In the genomic region with DNA sequence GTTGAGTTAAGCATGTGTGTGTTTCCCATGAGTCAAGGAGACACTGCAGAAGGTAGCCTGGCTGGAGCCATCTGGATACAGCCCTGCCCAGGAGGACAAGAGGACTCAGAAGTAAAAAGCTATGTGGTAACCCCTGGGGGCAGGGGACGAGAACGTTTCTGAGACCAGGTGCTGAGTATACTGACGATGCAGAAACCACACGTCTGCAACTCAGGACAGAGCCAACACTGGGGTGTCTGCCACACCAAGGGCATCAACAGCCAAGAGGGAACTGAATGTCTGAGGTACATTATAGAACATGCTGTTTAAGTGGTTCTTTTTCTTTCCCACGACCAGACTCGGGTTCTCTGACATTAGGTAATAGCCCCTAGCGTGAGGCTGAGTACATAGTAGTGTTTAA, we compare ENCODE assay signal across 21 cellular contexts.
DNase-seq lines count a peak whose midpoint lies in the region; ATAC-seq, FAIRE-seq and TF ChIP-seq lines count a peak whose summit lies in the region.
"Had no signal": no experiment of that assay in that cellular context is flagged by ENCODE, and none has a peak within 500 bp of the region (broad histone marks: within the 10 kb centered on the region; RNA-seq: fewer than 3 reads in every experiment).

No MANE protein-coding gene starts in this region.

- H3K36me3 ChIP-seq in OCI-LY1 (ENCODE audit: insufficient read depth, low read length) (no peaks in the 10 kb centered on the region), Karpas-422 (ENCODE audit: insufficient read depth, low read length) (no peaks in the 10 kb centered on the region)
- H3K36me3 ChIP-seq: SJSA1 had no signal

- peak; percentile 17 for FAIRE-seq in GM12892 (lab: Jason Lieb, UNC)
- FAIRE-seq: A549, G401.6, GM19239, K562 had no signal

- H3K4me1 Mint-ChIP-seq in stimulated activated memory B cell treated with anti-CD40 and anti-IgM and Interleukin-4, amounts not matched to agents 10 μg/mL and 1 μg/mL and 100 μg/mL, for 72 hours = peaks cover 19% of the 10 kb centered on the region

- H3K27ac ChIP-seq in OCI-LY1 (ENCODE audit: low read depth, low read length, poor library complexity, severe bottlenecking) = peak overlapping the region; percentile 78
- no peak overlapping the region for H3K27ac ChIP-seq in Karpas-422 (ENCODE audit: low read length)
- H3K27ac ChIP-seq: A549, PC-9, SJSA1 had no signal

- H3K9ac ChIP-seq in OCI-LY1 (ENCODE audit: low read length) = no peak overlapping the region
- H3K9ac ChIP-seq in Karpas-422 (ENCODE audit: low read length) = no peak overlapping the region

- no peaks in the 10 kb centered on the region for H3K36me3 Mint-ChIP-seq in stimulated activated memory B cell treated with anti-CD40 and anti-IgM and Interleukin-4, amounts not matched to agents 10 μg/mL and 1 μg/mL and 100 μg/mL, for 72 hours

- H4K20me1 ChIP-seq in OCI-LY1 (ENCODE audit: insufficient read depth, low read length) (no peaks in the 10 kb centered on the region), Karpas-422 (ENCODE audit: insufficient read depth, low read depth, low read length) (no peaks in the 10 kb centered on the region)

- no peaks in the 10 kb centered on the region for H3F3A ChIP-seq in OCI-LY1 (ENCODE audit: insufficient read depth, low read length)

- H2AFZ ChIP-seq in OCI-LY1 (ENCODE audit: low read length) (no peak overlapping the region), Karpas-422 (ENCODE audit: low read length) (no peak overlapping the region)
- H2AFZ ChIP-seq: PC-9 had no signal

- H3K4me3 ChIP-seq in OCI-LY1 (ENCODE audit: low read depth, low read length, poor library complexity, severe bottlenecking) = no peak overlapping the region
- no peak overlapping the region for H3K4me3 ChIP-seq in Karpas-422 (ENCODE audit: low read length)
- H3K4me3 ChIP-seq: A549, K562, PC-9, SJSA1 had no signal

- no peaks in the 10 kb centered on the region for H3K9me2 ChIP-seq in OCI-LY1 (ENCODE audit: low read depth, low read length)
- H3K9me2 ChIP-seq in Karpas-422 (replicated peaks; ENCODE audit: insufficient read depth, low read length) = no peaks in the 10 kb centered on the region

- ATAC-seq in stimulated activated memory B cell treated with anti-CD40 and anti-IgM and Interleukin-4, amounts not matched to agents 10 μg/mL and 1 μg/mL and 100 μg/mL, for 72 hours = peak; percentile 41
- ATAC-seq: A549, HCT116, K562 had no signal

- H3K9me3 Mint-ChIP-seq in stimulated activated memory B cell treated with anti-CD40 and anti-IgM and Interleukin-4, amounts not matched to agents 10 μg/mL and 1 μg/mL and 100 μg/mL, for 72 hours = no peaks in the 10 kb centered on the region

- H3K4me1 ChIP-seq in OCI-LY1 (ENCODE audit: insufficient read depth, low read length, severe bottlenecking) (peaks cover 51% of the 10 kb centered on the region), Karpas-422 (ENCODE audit: low read length) (no peaks in the 10 kb centered on the region)

- H3K4me2 ChIP-seq in OCI-LY1 (ENCODE audit: low read length) (no peak overlapping the region), Karpas-422 (ENCODE audit: low read depth, low read length, poor library complexity, severe bottlenecking) (no peak overlapping the region)
- H3K4me2 ChIP-seq: A549, PC-9 had no signal

- H3K79me2 ChIP-seq in OCI-LY1 (ENCODE audit: insufficient read depth, low read length) = no peaks in the 10 kb centered on the region
- no peaks in the 10 kb centered on the region for H3K79me2 ChIP-seq in Karpas-422 (ENCODE audit: low read length)

- H3K27me3 Mint-ChIP-seq in stimulated activated memory B cell treated with anti-CD40 and anti-IgM and Interleukin-4, amounts not matched to agents 10 μg/mL and 1 μg/mL and 100 μg/mL, for 72 hours = no peaks in the 10 kb centered on the region

- TF ChIP-seq POLR2A in GM12892 (IDR thresholded peaks at IDR 0.05; ENCODE audit: low read depth, low read length) = no peak

- TF ChIP-seq CTCF in OCI-LY1 (IDR thresholded peaks at IDR 0.05; ENCODE audit: low read length) = no peak

- H3K4me3 Mint-ChIP-seq in stimulated activated memory B cell treated with anti-CD40 and anti-IgM and Interleukin-4, amounts not matched to agents 10 μg/mL and 1 μg/mL and 100 μg/mL, for 72 hours = no peak overlapping the region

- H3K27ac Mint-ChIP-seq in stimulated activated memory B cell treated with anti-CD40 and anti-IgM and Interleukin-4, amounts not matched to agents 10 μg/mL and 1 μg/mL and 100 μg/mL, for 72 hours = no peak overlapping the region

- H3K27me3 ChIP-seq in OCI-LY1 (ENCODE audit: insufficient read depth, low read length) (no peaks in the 10 kb centered on the region), Karpas-422 (ENCODE audit: low read length) (no peaks in the 10 kb centered on the region)
- H3K27me3 ChIP-seq: SJSA1 had no signal

- no peak for DNase-seq in GM12892 (ENCODE audit: insufficient read length)
- peak; percentile 16 for DNase-seq in germinal center (ENCODE audit: low spot score)
- no peak for DNase-seq in activated CD4-positive, alpha-beta T cell treated with anti-CD3 and anti-CD28 coated beads, Interleukin-2, amount 50 U/mL, for 1 hour
- DNase-seq in Karpas-422 = no peak
- DNase-seq in NCI-H1436 treated with DMSO at 0.1 percent for 48 hours (lab: John Stamatoyannopoulos, UW) = no peak
- DNase-seq: C1 segment of cervical spinal cord, GOT3, NCI-H187, NCI-H2107, NCI-H2227 treated with DMSO at 0.1 percent for 48 hours, NCI-H524, NCI-H82, PC-9 had no signal

- H3K9me3 ChIP-seq in OCI-LY1 (ENCODE audit: low read length) = no peaks in the 10 kb centered on the region
- H3K9me3 ChIP-seq in Karpas-422 (ENCODE audit: low read length) = no peaks in the 10 kb centered on the region
- H3K9me3 ChIP-seq: A549, SJSA1 had no signal
